ENCODE assay signal across 8 cellular contexts in genomic region chr14:59301354-59301753, GRCh38.
DNase-seq lines count a peak whose midpoint lies in the region; ATAC-seq and TF ChIP-seq lines count a peak whose summit lies in the region.

No MANE protein-coding gene starts in this region.

- H3K4me3 Mint-ChIP-seq in activated T-helper 1 cell treated with anti-CD3 and anti-CD28 coated beads, Interleukin-12 subunit alpha, Interleukin-12 subunit beta, Interleukin-2, Interleukin-4 antibody, amounts not matched to agents 30 ng/mL and 10 ng/mL and 1 ng/mL, durations not matched to agents 14 hours and 24 hours and 36 hours = peak overlapping the region; percentile 44

- no peaks in the 10 kb centered on the region for H3K27me3 Mint-ChIP-seq in activated T-helper 1 cell treated with anti-CD3 and anti-CD28 coated beads, Interleukin-12 subunit alpha, Interleukin-12 subunit beta, Interleukin-2, Interleukin-4 antibody, amounts not matched to agents 30 ng/mL and 10 ng/mL and 1 ng/mL, durations not matched to agents 14 hours and 24 hours and 36 hours (ENCODE audit: insufficient read depth)

- peak; percentile 85 for ATAC-seq in GM19455 (IDR thresholded peaks at IDR 0.05; ENCODE audit: unreplicated experiment)
- ATAC-seq in HG03469 (IDR thresholded peaks at IDR 0.05; ENCODE audit: unreplicated experiment) = peak; percentile 76

- no peak for TF ChIP-seq CTCF in GM10248 (IDR thresholded peaks at IDR 0.05; ENCODE audit: control extremely low read depth, extremely low read depth, low read depth, missing control alignments)

- intact Hi-C loops in activated T-helper 1 cell treated with anti-CD3 and anti-CD28 coated beads, Interleukin-12 subunit alpha, Interleukin-12 subunit beta, Interleukin-2, Interleukin-4 antibody, amounts not matched to agents 30 ng/mL and 10 ng/mL and 1 ng/mL, durations not matched to agents 14 hours and 24 hours and 36 hours (cut with micrococcal nuclease) = loop anchor here (2.0 kb wide), 1 partner anchor 27 kb away; no protein-coding TSS in a partner anchor

- peaks cover 42% of the 10 kb centered on the region for H3K4me1 Mint-ChIP-seq in activated T-helper 1 cell treated with anti-CD3 and anti-CD28 coated beads, Interleukin-12 subunit alpha, Interleukin-12 subunit beta, Interleukin-2, Interleukin-4 antibody, amounts not matched to agents 30 ng/mL and 10 ng/mL and 1 ng/mL, durations not matched to agents 14 hours and 24 hours and 36 hours (ENCODE audit: low read depth)

- H3K36me3 Mint-ChIP-seq in activated T-helper 1 cell treated with anti-CD3 and anti-CD28 coated beads, Interleukin-12 subunit alpha, Interleukin-12 subunit beta, Interleukin-2, Interleukin-4 antibody, amounts not matched to agents 30 ng/mL and 10 ng/mL and 1 ng/mL, durations not matched to agents 14 hours and 24 hours and 36 hours (ENCODE audit: low read depth) = peaks cover 9% of the 10 kb centered on the region

- no peaks in the 10 kb centered on the region for H3K9me3 Mint-ChIP-seq in activated T-helper 1 cell treated with anti-CD3 and anti-CD28 coated beads, Interleukin-12 subunit alpha, Interleukin-12 subunit beta, Interleukin-2, Interleukin-4 antibody, amounts not matched to agents 30 ng/mL and 10 ng/mL and 1 ng/mL, durations not matched to agents 14 hours and 24 hours and 36 hours

- H3K27ac Mint-ChIP-seq in activated T-helper 1 cell treated with anti-CD3 and anti-CD28 coated beads, Interleukin-12 subunit alpha, Interleukin-12 subunit beta, Interleukin-2, Interleukin-4 antibody, amounts not matched to agents 30 ng/mL and 10 ng/mL and 1 ng/mL, durations not matched to agents 14 hours and 24 hours and 36 hours = peak overlapping the region; percentile 5

- CTCF ChIA-PET in GM10248 (lab: Yijun Ruan, JAX) = no interaction called here

- POLR2A ChIA-PET in GM10248 (lab: Yijun Ruan, JAX) = no interaction called here

- DNase-seq in GM10248 (ENCODE audit: extremely low spot score) (peak; percentile 31), DMS79 (lab: John Stamatoyannopoulos, UW) (no peak), NCI-H1694 (lab: John Stamatoyannopoulos, UW) (no peak), foreskin melanocyte (no peak), hippocampal formation (lab: John Stamatoyannopoulos, UW) (no peak)
- DNase-seq in activated T-helper 1 cell treated with anti-CD3 and anti-CD28 coated beads, Interleukin-12 subunit alpha, Interleukin-12 subunit beta, Interleukin-2, Interleukin-4 antibody, amounts not matched to agents 30 ng/mL and 10 ng/mL and 1 ng/mL, durations not matched to agents 14 hours and 24 hours and 36 hours (ENCODE audit: low spot score) = peak; percentile 4

Comparison
In these comparisons a context has a peak if more than half of its experiments do, and no peak if none do; other contexts are left out.
1. DNase-seq: peak in GM10248 (single experiment) and activated T-helper 1 cell treated with anti-CD3 and anti-CD28 coated beads, Interleukin-12 subunit alpha, Interleukin-12 subunit beta, Interleukin-2, Interleukin-4 antibody, amounts not matched to agents 30 ng/mL and 10 ng/mL and 1 ng/mL, durations not matched to agents 14 hours and 24 hours and 36 hours (single experiment); none in DMS79 (single experiment), NCI-H1694 (single experiment), foreskin melanocyte (single experiment) and hippocampal formation (0 of 2).